In the genomic region with DNA sequence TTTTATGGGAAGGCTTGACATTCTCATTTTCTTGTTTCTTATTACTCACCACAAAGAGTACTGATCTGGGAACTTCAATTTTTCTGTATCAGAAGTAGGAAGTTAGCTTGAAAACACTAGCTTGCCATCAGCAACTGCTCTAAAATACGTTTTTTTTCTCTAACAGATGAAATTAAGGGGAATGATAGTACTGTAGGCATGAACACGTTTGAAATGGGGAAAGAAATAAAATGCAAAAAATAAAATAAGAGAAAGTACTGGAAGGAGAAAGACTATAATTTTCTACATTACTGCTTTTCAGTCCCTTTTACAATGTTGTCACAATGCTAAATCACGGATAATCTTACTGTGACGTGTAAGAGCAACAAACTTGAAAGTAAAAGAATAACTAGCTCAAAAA, we compare ENCODE assay signal across 1 cellular context.
TF ChIP-seq lines count a peak whose summit lies in the region.

No MANE protein-coding gene starts in this region.

TF ChIP-seq in A549, 52 proteins besides CTCF, POLR2A, EP300 and RAD21 (continued from another document):
- TF ChIP-seq PBX3 (IDR thresholded peaks at IDR 0.05) (no peak), ATOH8 (CRISPR knock-in tag; IDR thresholded peaks at IDR 0.05; ENCODE audit: low read depth) (no peak), HDAC2 (IDR thresholded peaks at IDR 0.05) (no peak), RARB (CRISPR knock-in tag; IDR thresholded peaks at IDR 0.05) (no peak)
- TF ChIP-seq, protein P1, sequence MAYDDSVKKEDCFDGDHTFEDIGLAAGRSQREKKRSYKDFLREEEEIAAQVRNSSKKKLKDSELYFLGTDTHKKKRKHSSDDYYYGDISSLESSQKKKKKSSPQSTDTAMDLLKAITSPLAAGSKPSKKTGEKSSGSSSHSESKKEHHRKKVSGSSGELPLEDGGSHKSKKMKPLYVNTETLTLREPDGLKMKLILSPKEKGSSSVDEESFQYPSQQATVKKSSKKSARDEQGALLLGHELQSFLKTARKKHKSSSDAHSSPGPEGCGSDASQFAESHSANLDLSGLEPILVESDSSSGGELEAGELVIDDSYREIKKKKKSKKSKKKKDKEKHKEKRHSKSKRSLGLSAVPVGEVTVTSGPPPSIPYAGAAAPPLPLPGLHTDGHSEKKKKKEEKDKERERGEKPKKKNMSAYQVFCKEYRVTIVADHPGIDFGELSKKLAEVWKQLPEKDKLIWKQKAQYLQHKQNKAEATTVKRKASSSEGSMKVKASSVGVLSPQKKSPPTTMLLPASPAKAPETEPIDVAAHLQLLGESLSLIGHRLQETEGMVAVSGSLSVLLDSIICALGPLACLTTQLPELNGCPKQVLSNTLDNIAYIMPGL (CRISPR knock-in tag; IDR thresholded peaks at IDR 0.05; ENCODE audit: borderline replicate concordance), result no peak
